Comparison of ENCODE assay signal across 1 cellular context in genomic region chr7:106029941-106030340, GRCh38.
TF ChIP-seq lines count a peak whose summit lies in the region.

No MANE protein-coding gene starts in this region.

TF ChIP-seq in GM23338, 12 proteins besides CTCF, POLR2A, EP300 and RAD21 (continued from another document):
- TF ChIP-seq ETS1 (IDR thresholded peaks at IDR 0.05) = no peak
- no peak for TF ChIP-seq ZNF114 (CRISPR knock-in tag; IDR thresholded peaks at IDR 0.05)
- TF ChIP-seq POLR2AphosphoS5 (IDR thresholded peaks at IDR 0.05; ENCODE audit: low read depth) = no peak
- TF ChIP-seq NANOG (IDR thresholded peaks at IDR 0.05; ENCODE audit: borderline replicate concordance) = no peak
- TF ChIP-seq STAT1 (IDR thresholded peaks at IDR 0.05; ENCODE audit: unreplicated experiment) = no peak
- TF ChIP-seq EZH2phosphoT487 (IDR thresholded peaks at IDR 0.05; ENCODE audit: unreplicated experiment) = no peak
TF ChIP-seq in GM23338: peak in this region for 0.
